1 cellular context compared by ENCODE assay signal in genomic region chr20:25987073-25987927, GRCh38.
A peak's percentile ranks its signal among the peaks of the same experiment; 100 is the strongest.
TF ChIP-seq lines count a peak whose summit lies in the region.

No MANE protein-coding gene starts in this region.

TF ChIP-seq in HEK293, 187 proteins besides CTCF, POLR2A, EP300 and RAD21 (continued from another document):
- TF ChIP-seq PRDM2 (tag by site-specific recombination; IDR thresholded peaks at IDR 0.05; ENCODE audit: borderline replicate concordance), result no peak
- TF ChIP-seq ZNF629 (tag by site-specific recombination; IDR thresholded peaks at IDR 0.05), result no peak
- TF ChIP-seq REST (tag by site-specific recombination; IDR thresholded peaks at IDR 0.05), result no peak
- TF ChIP-seq ZBTB26 (tag by site-specific recombination; optimal IDR thresholded peaks at IDR 0.05), result peak; percentile 20
- 0 out of 2 replicates have a peak, but pooled peaks have one; percentile 5 for TF ChIP-seq PRDM1 (tag by site-specific recombination; IDR thresholded peaks at IDR 0.05)
- peak; percentile 87 for TF ChIP-seq ZNF335 (tag by site-specific recombination; conservative IDR thresholded peaks at IDR 0.05)
